Comparison of ENCODE assay signal across 11 cellular contexts in the genomic region with DNA sequence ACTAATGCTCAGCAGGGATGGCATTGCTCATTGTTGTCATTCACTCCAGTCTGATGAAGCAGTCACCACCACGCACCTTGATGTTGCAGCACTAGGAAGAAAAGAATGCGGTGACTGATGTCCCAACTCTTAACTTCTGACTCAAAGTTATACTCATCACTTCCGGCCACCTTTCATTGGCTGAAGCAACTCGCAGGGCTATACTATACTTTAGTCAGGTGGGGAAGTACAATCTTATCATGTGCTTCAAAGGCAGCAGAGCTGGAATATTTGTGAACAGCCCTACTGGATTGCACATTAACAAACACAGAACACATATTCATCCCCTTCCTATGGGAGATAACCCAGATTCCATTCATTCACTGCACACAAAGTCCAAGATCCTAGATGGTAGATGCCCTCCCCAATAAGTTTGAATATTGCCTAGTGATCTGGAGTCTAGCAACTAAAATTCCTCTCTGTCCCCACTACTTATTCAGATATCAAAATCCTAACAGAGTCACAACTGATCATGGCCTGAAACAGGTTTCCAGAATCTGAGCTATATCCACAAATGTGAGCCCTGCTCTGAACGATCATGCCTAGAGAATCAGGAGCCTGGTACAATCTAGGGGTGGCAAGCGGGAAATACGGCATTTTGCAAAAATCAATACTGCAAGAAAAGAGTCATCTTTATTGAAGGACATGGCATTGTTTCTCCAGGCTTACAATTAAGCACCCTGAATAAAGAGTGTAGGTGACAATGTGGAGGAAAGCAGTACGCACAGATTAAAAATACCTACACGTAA. TPM values are rescaled to one million over a fixed set of nuclear protein-coding genes. Genes with fewer than 3 reads are reported as not detected.
A peak's percentile ranks its signal among the peaks of the same experiment; 100 is the strongest.
DNase-seq lines count a peak whose midpoint lies in the region; ATAC-seq and TF ChIP-seq lines count a peak whose summit lies in the region.
"Had no signal": no experiment of that assay in that cellular context is flagged by ENCODE, and none has a peak within 500 bp of the region (broad histone marks: within the 10 kb centered on the region; RNA-seq: fewer than 3 reads in every experiment).

No MANE protein-coding gene starts in this region.

- H2AK5ac ChIP-seq in mesendoderm (ENCODE audit: low read length), result no peak overlapping the region

- no peak overlapping the region for H4K8ac ChIP-seq in mesendoderm (ENCODE audit: low read depth, low read length)

- WGBS in mesendoderm (ENCODE audit: extremely low coverage, insufficient coverage, low lambda C conversion rate), result no CpG with 5 or more reads among the region's 9 CpGs

- no peak overlapping the region for H4K5ac ChIP-seq in mesendoderm (ENCODE audit: low read length)

- H3K9me3 ChIP-seq in effector memory CD4-positive, alpha-beta T cell (ENCODE audit: control insufficient read depth, low read length), result no peaks in the 10 kb centered on the region
- H3K9me3 ChIP-seq: tibial artery had no signal

- no peak overlapping the region for H2BK5ac ChIP-seq in mesendoderm (ENCODE audit: low read length)

- H4K20me1 ChIP-seq in GM23338 (replicated peaks; ENCODE audit: insufficient read depth), result no peaks in the 10 kb centered on the region

- H3K27ac Mint-ChIP-seq in activated T-helper 17 cell treated with anti-CD3 and anti-CD28 coated beads, Interleukin-2, amount 50 U/mL, for 72 hours, result no peak overlapping the region
- no peak overlapping the region for H3K27ac Mint-ChIP-seq in GM23338

- H3K79me1 ChIP-seq in mesendoderm (ENCODE audit: low read length), result no peaks in the 10 kb centered on the region

- H3K4me2 ChIP-seq in mesendoderm (ENCODE audit: low read length) (no peak overlapping the region), GM23338 (no peak overlapping the region)

- H3K27me3 ChIP-seq in mesendoderm (ENCODE audit: insufficient read depth, low read length, poor library complexity) (no peaks in the 10 kb centered on the region), GM23338 (ENCODE audit: insufficient read depth) (no peaks in the 10 kb centered on the region)
- H3K27me3 ChIP-seq in effector memory CD4-positive, alpha-beta T cell (replicated peaks; ENCODE audit: control insufficient read depth, insufficient read depth, low read length, poor library complexity, severe bottlenecking), result no peaks in the 10 kb centered on the region
- H3K27me3 ChIP-seq: tibial artery had no signal

- no peak overlapping the region for H2BK15ac ChIP-seq in mesendoderm (replicated peaks; ENCODE audit: low read depth)

- ATAC-seq in activated T-helper 17 cell treated with anti-CD3 and anti-CD28 coated beads, Interleukin-2, amount 50 U/mL, for 72 hours (replicated peaks), result peak; percentile 65
- no peak for ATAC-seq in GM23338

- H3K4me1 Mint-ChIP-seq in activated T-helper 17 cell treated with anti-CD3 and anti-CD28 coated beads, Interleukin-2, amount 50 U/mL, for 72 hours, result peaks cover 6% of the 10 kb centered on the region
- H3K4me1 Mint-ChIP-seq in GM23338, result peaks cover 19% of the 10 kb centered on the region

- no peak overlapping the region; the same call in 1 of the 2 replicates for H2AFZ ChIP-seq in GM23338

- no peak for TF ChIP-seq CTCF in GM23338 (conservative IDR thresholded peaks at IDR 0.05; ENCODE audit: low read depth in 2 of 2)

- peaks cover 6% of the 10 kb centered on the region for H3K36me3 Mint-ChIP-seq in activated T-helper 17 cell treated with anti-CD3 and anti-CD28 coated beads, Interleukin-2, amount 50 U/mL, for 72 hours (ENCODE audit: low read depth)
- peaks cover 4% of the 10 kb centered on the region; the same call in 1 of the 3 replicates for H3K36me3 Mint-ChIP-seq in GM23338 (ENCODE audit: low read depth)

- no peaks in the 10 kb centered on the region for H3K9me3 Mint-ChIP-seq in activated T-helper 17 cell treated with anti-CD3 and anti-CD28 coated beads, Interleukin-2, amount 50 U/mL, for 72 hours
- no peaks in the 10 kb centered on the region for H3K9me3 Mint-ChIP-seq in GM23338

- no peak overlapping the region for H3K4me3 ChIP-seq in mesendoderm (ENCODE audit: low read length)
- no peak overlapping the region for H3K4me3 ChIP-seq in GM23338
- H3K4me3 ChIP-seq in effector memory CD4-positive, alpha-beta T cell (ENCODE audit: insufficient read depth, low read depth, low read length, poor library complexity, severe bottlenecking), result no peak overlapping the region
- H3K4me3 ChIP-seq: tibial artery had no signal

- no peak overlapping the region for H3K23ac ChIP-seq in mesendoderm (ENCODE audit: low read length)

- H3K27ac ChIP-seq in mesendoderm (ENCODE audit: low read depth, low read length) (no peak overlapping the region), GM23338 (ENCODE audit: low read depth) (no peak overlapping the region)
- no peak overlapping the region for H3K27ac ChIP-seq in effector memory CD4-positive, alpha-beta T cell (ENCODE audit: insufficient read depth, low read length, poor library complexity, severe bottlenecking)
- H3K27ac ChIP-seq: tibial artery had no signal

- H3K4me3 Mint-ChIP-seq in activated T-helper 17 cell treated with anti-CD3 and anti-CD28 coated beads, Interleukin-2, amount 50 U/mL, for 72 hours, result no peak overlapping the region
- no peak overlapping the region for H3K4me3 Mint-ChIP-seq in GM23338

- no peaks in the 10 kb centered on the region for H3K9me2 ChIP-seq in GM23338 (ENCODE audit: insufficient read depth)

- H3K79me2 ChIP-seq in mesendoderm (ENCODE audit: control insufficient read depth, insufficient read depth, low read length) (peaks cover 19% of the 10 kb centered on the region), GM23338 (replicated peaks; ENCODE audit: insufficient read depth) (peaks cover 30% of the 10 kb centered on the region)

- DNase-seq in EL (peak; percentile 82), HT-29 (ENCODE audit: low spot score) (peak; percentile 38), mesendoderm (peak; percentile 46), GM23338 (ENCODE audit: low spot score) (no peak), middle frontal gyrus (ENCODE audit: extremely low spot score, low spot score) (no peak)
- DNase-seq in effector memory CD4-positive, alpha-beta T cell, result no peak
- DNase-seq: NCI-H2227 treated with DMSO at 0.1 percent for 48 hours, retina, Right ventricle myocardium superior, tibial artery had no signal

- H3K18ac ChIP-seq in mesendoderm (ENCODE audit: low read length), result no peak overlapping the region

- no peaks in the 10 kb centered on the region for H3F3A ChIP-seq in GM23338 (replicated peaks; ENCODE audit: low read depth)

- H3K4me1 ChIP-seq in mesendoderm (ENCODE audit: control insufficient read depth, low read depth, low read length) (no peaks in the 10 kb centered on the region), GM23338 (ENCODE audit: insufficient read depth) (peaks cover 7% of the 10 kb centered on the region)
- H3K4me1 ChIP-seq in effector memory CD4-positive, alpha-beta T cell (ENCODE audit: control insufficient read depth, insufficient read depth, low read length, poor library complexity, severe bottlenecking), result no peaks in the 10 kb centered on the region

- H2BK120ac ChIP-seq in mesendoderm (ENCODE audit: low read depth, low read length), result no peak overlapping the region

- H3K27me3 Mint-ChIP-seq in activated T-helper 17 cell treated with anti-CD3 and anti-CD28 coated beads, Interleukin-2, amount 50 U/mL, for 72 hours, result peaks cover 5% of the 10 kb centered on the region
- peaks cover 6% of the 10 kb centered on the region for H3K27me3 Mint-ChIP-seq in GM23338 (ENCODE audit: insufficient read depth, low read depth, poor library complexity)

- H3K36me3 ChIP-seq in mesendoderm (ENCODE audit: control insufficient read depth, insufficient read depth, low read length) (no peaks in the 10 kb centered on the region), GM23338 (ENCODE audit: insufficient read depth) (no peaks in the 10 kb centered on the region)
- H3K36me3 ChIP-seq in effector memory CD4-positive, alpha-beta T cell (ENCODE audit: control insufficient read depth, insufficient read depth, low read length), result no peaks in the 10 kb centered on the region
- H3K36me3 ChIP-seq: tibial artery had no signal

- no peak overlapping the region for H3K4ac ChIP-seq in mesendoderm (ENCODE audit: low read depth, low read length)

- H3K9ac ChIP-seq in mesendoderm (ENCODE audit: low read length), result no peak overlapping the region

- H3K56ac ChIP-seq in mesendoderm (ENCODE audit: low read length), result no peak overlapping the region

TF ChIP-seq in GM23338, 12 proteins besides CTCF, POLR2A, EP300 and RAD21:
- TF ChIP-seq POLR2AphosphoS5 (IDR thresholded peaks at IDR 0.05; ENCODE audit: low read depth) (no peak), EZH2 (IDR thresholded peaks at IDR 0.05; ENCODE audit: low read depth, unreplicated experiment) (no peak)

RNA-seq across cellular contexts. Expression of a gene that starts 3.4 kb away (rescaled TPM):
- total RNA-seq in HT-29 (2014; rRNA removed; shearing (Covaris generic)), result 60.5 and 64.0 TPM in 2 replicates
- total RNA-seq in activated T-helper 17 cell treated with anti-CD3 and anti-CD28 coated beads, Interleukin-2, amount 50 U/mL, for 72 hours, result 10 to 100 TPM in 1 of 2 donors, 1 to 10 TPM in 1; 9.7 to 54.4 TPM
- polyA plus RNA-seq in mesendoderm (2013, experiment 1 of 2), result 474 TPM
- polyA plus RNA-seq in mesendoderm (2013, experiment 2 of 2), result 470 TPM
- 118 and 146 TPM in 2 replicates for total RNA-seq in GM23338 (2014; rRNA removed; shearing (Covaris generic))
- polyA plus RNA-seq in GM23338 (2016; fragmentation: Nextera tagmentation; extraction: Ambion mirVana), result 154 and 263 TPM in 2 replicates

Comparison
In these comparisons a context has a peak if more than half of its experiments do, and no peak if none do; other contexts are left out.
1. DNase-seq: peak in EL (single experiment), HT-29 (single experiment) and mesendoderm (single experiment); none in GM23338 (single experiment), middle frontal gyrus (single experiment) and effector memory CD4-positive, alpha-beta T cell (0 of 3).